In the genomic region with DNA sequence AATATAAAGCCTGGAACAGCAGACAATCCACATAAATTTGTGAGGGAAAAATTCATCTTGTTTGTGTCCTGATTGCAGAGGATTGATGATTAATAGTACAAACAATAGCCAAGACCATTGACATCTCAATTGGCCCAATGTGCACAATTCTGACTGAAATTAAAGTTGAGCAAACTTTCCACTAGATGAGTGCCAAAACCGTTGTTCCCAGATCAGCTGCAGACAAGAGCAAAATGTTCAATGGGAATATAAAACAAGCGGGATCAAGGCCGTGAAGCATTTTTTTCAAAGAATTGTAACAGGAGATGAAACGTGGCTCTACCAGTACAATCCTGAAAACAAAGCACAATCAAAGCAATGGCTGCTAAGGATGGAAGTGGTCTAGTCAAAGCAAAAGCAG, we compare ENCODE assay signal across 16 cellular contexts. TPM values are rescaled to one million over a fixed set of nuclear protein-coding genes. Genes with fewer than 3 reads are reported as not detected.
A peak's percentile ranks its signal among the peaks of the same experiment; 100 is the strongest.
DNase-seq lines count a peak whose midpoint lies in the region; ATAC-seq and TF ChIP-seq lines count a peak whose summit lies in the region.
"Had no signal": no experiment of that assay in that cellular context is flagged by ENCODE, and none has a peak within 500 bp of the region (broad histone marks: within the 10 kb centered on the region; RNA-seq: fewer than 3 reads in every experiment).

No MANE protein-coding gene starts in this region.

- H4K20me1 ChIP-seq in neural cell (ENCODE audit: insufficient read depth), result no peaks in the 10 kb centered on the region
- H4K20me1 ChIP-seq: BLaER1 had no signal

- H2AFZ ChIP-seq in neural cell (ENCODE audit: low read depth, low read length), result no peak overlapping the region

- DNase-seq in NCI-H748 (lab: John Stamatoyannopoulos, UW; ENCODE audit: unreplicated experiment) (peak; percentile 14), NCI-H748 treated with DMSO at 0.1 percent for 48 hours (lab: John Stamatoyannopoulos, UW) (no peak), adrenal gland (peak in 6 of 7 donors; percentile 28 to 65 (median 56)), dorsolateral prefrontal cortex (no peak)
- DNase-seq: 8988T; Calu3; CD4-positive, alpha-beta memory T cell; DND-41; EL; HCEC 1CT had no signal

- no peak for TF ChIP-seq CTCF in adrenal gland (IDR thresholded peaks at IDR 0.05)
- TF ChIP-seq CTCF in neural cell (IDR thresholded peaks at IDR 0.05; ENCODE audit: poor library complexity, severe bottlenecking), result no peak
- TF ChIP-seq CTCF in dorsolateral prefrontal cortex (IDR thresholded peaks at IDR 0.05 in 54 of 56, conservative IDR thresholded peaks at IDR 0.05 in 2 of 56; ENCODE audit: low read depth in 1 of 56, partially characterized antibody in 56 of 56), result no peak

- no peak overlapping the region for H3K9ac ChIP-seq in neural cell (ENCODE audit: low read length)
- H3K9ac ChIP-seq: BLaER1 had no signal

- H3K27ac ChIP-seq in adrenal gland (peak overlapping the region; percentile 3 to 73 (median 54)), neural cell (ENCODE audit: low read length) (peak overlapping the region; percentile 90), dorsolateral prefrontal cortex (no peak overlapping the region)
- H3K27ac ChIP-seq: BLaER1 had no signal

- intact Hi-C loops in adrenal gland (cut with DNase I), result no loop called here
- intact Hi-C loops in dorsolateral prefrontal cortex (cut with DNase I), result loop anchor here (5.0 to 10.0 kb wide), 3 partner anchors 106 to 183 kb away; partner anchors contain the start of gene EPC2 (in 1 of the 2)

- no peak overlapping the region for H3K4me2 ChIP-seq in neural cell (ENCODE audit: low read length)
- H3K4me2 ChIP-seq: BLaER1 had no signal

- no peak overlapping the region for H3K4me3 ChIP-seq in adrenal gland
- H3K4me3 ChIP-seq in neural cell (ENCODE audit: low read length), result no peak overlapping the region
- no peak overlapping the region for H3K4me3 ChIP-seq in dorsolateral prefrontal cortex
- H3K4me3 ChIP-seq: BLaER1, GM12878 had no signal

- peaks cover 10 to 44% of the 10 kb centered on the region in 2 donors for H3K4me1 ChIP-seq in adrenal gland (replicated peaks in 1 of 2)

- peaks cover 9% of the 10 kb centered on the region for H3F3A ChIP-seq in neural cell (ENCODE audit: insufficient read depth, low read length, poor library complexity, severe bottlenecking)

- H3K36me3 ChIP-seq in adrenal gland (replicated peaks in 1 of 2) (no peaks in the 10 kb centered on the region), neural cell (ENCODE audit: insufficient read depth, low read length) (no peaks in the 10 kb centered on the region)
- H3K36me3 ChIP-seq: BLaER1 had no signal

- TF ChIP-seq EP300 in neural cell (conservative IDR thresholded peaks at IDR 0.05; ENCODE audit: poor library complexity, severe bottlenecking), result no peak

- H3K9me3 ChIP-seq in adrenal gland (replicated peaks in 1 of 3), result no peaks in the 10 kb centered on the region
- H3K9me3 ChIP-seq in neural cell (ENCODE audit: low read length), result no peaks in the 10 kb centered on the region
- H3K9me3 ChIP-seq: BLaER1 had no signal

- H3K9me2 ChIP-seq in neural cell (ENCODE audit: insufficient read depth, low read length), result no peaks in the 10 kb centered on the region

- no peak for TF ChIP-seq POLR2A in adrenal gland (IDR thresholded peaks at IDR 0.05)

- no peaks in the 10 kb centered on the region for H3K79me2 ChIP-seq in neural cell (replicated peaks; ENCODE audit: insufficient read depth, low read length)

- H3K27me3 ChIP-seq in adrenal gland, result no peaks in the 10 kb centered on the region
- H3K27me3 ChIP-seq in neural cell (ENCODE audit: insufficient read depth, low read depth, low read length), result no peaks in the 10 kb centered on the region
- no peaks in the 10 kb centered on the region for H3K27me3 ChIP-seq in dorsolateral prefrontal cortex
- H3K27me3 ChIP-seq: BLaER1 had no signal

- 30 to 55% (median 33%) methylated on average over 4 of the region's 4 CpGs for WGBS in adrenal gland, 4 donors

- no peak for TF ChIP-seq RAD21 in neural cell (conservative IDR thresholded peaks at IDR 0.05)

- no peak for ATAC-seq in HG03469 (IDR thresholded peaks at IDR 0.05; ENCODE audit: unreplicated experiment)
- ATAC-seq in HG02678 (IDR thresholded peaks at IDR 0.05; ENCODE audit: unreplicated experiment), result no peak
- ATAC-seq: GM12878 had no signal

TF ChIP-seq in neural cell, 6 proteins besides CTCF, POLR2A, EP300 and RAD21:
- TF ChIP-seq POLR2AphosphoS5 (IDR thresholded peaks at IDR 0.05) (no peak), TAF1 (IDR thresholded peaks at IDR 0.05; ENCODE audit: low read depth) (no peak), MXI1 (conservative IDR thresholded peaks at IDR 0.05; ENCODE audit: poor library complexity, severe bottlenecking) (no peak), EZH2 (IDR thresholded peaks at IDR 0.05; ENCODE audit: borderline replicate concordance, insufficient read depth, low read length, poor library complexity, severe bottlenecking) (no peak), SMC3 (conservative IDR thresholded peaks at IDR 0.05; ENCODE audit: poor library complexity) (no peak)
- TF ChIP-seq, protein P1, sequence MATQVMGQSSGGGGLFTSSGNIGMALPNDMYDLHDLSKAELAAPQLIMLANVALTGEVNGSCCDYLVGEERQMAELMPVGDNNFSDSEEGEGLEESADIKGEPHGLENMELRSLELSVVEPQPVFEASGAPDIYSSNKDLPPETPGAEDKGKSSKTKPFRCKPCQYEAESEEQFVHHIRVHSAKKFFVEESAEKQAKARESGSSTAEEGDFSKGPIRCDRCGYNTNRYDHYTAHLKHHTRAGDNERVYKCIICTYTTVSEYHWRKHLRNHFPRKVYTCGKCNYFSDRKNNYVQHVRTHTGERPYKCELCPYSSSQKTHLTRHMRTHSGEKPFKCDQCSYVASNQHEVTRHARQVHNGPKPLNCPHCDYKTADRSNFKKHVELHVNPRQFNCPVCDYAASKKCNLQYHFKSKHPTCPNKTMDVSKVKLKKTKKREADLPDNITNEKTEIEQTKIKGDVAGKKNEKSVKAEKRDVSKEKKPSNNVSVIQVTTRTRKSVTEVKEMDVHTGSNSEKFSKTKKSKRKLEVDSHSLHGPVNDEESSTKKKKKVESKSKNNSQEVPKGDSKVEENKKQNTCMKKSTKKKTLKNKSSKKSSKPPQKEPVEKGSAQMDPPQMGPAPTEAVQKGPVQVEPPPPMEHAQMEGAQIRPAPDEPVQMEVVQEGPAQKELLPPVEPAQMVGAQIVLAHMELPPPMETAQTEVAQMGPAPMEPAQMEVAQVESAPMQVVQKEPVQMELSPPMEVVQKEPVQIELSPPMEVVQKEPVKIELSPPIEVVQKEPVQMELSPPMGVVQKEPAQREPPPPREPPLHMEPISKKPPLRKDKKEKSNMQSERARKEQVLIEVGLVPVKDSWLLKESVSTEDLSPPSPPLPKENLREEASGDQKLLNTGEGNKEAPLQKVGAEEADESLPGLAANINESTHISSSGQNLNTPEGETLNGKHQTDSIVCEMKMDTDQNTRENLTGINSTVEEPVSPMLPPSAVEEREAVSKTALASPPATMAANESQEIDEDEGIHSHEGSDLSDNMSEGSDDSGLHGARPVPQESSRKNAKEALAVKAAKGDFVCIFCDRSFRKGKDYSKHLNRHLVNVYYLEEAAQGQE (IDR thresholded peaks at IDR 0.05; ENCODE audit: borderline replicate concordance), result no peak

RNA-seq across cellular contexts. Expression of gene KIF5C, which starts 56.0 kb away (rescaled TPM):
- total RNA-seq in adrenal gland (10 to 100 TPM; 17.3 to 62.1 (median 20.9) TPM), dorsolateral prefrontal cortex (100 to 1,000 TPM; 329 to 792 (median 457) TPM)
- polyA plus RNA-seq in adrenal gland (10 to 100 TPM; 16.0 to 31.2 (median 18.8) TPM), neural cell (515 and 527 TPM in 2 replicates)
- polyA minus RNA-seq in neural cell, result 859 and 938 TPM in 2 replicates
- polyA plus RNA-seq: CD14-positive monocyte had no signal

Comparison
In these comparisons a context has a peak if more than half of its experiments do, and no peak if none do; other contexts are left out.
1. DNase-seq: peak in NCI-H748 (single experiment) and adrenal gland (6 of 7); none in NCI-H748 treated with DMSO at 0.1 percent for 48 hours (single experiment) and dorsolateral prefrontal cortex (0 of 10).
2. H3K27ac ChIP-seq: peak in adrenal gland (5 of 5) and neural cell (single experiment); none in dorsolateral prefrontal cortex (0 of 59).
3. RNA of gene KIF5C, which starts 56.0 kb away (total RNA-seq): 329 to 792 TPM in dorsolateral prefrontal cortex; 17.3 to 62.1 TPM in adrenal gland; every median in the first group is over 4 times any median in the second.
4. intact Hi-C loops: an anchor here in dorsolateral prefrontal cortex (5.0 to 10.0 kb wide); none called in adrenal gland.